In the genomic region with DNA sequence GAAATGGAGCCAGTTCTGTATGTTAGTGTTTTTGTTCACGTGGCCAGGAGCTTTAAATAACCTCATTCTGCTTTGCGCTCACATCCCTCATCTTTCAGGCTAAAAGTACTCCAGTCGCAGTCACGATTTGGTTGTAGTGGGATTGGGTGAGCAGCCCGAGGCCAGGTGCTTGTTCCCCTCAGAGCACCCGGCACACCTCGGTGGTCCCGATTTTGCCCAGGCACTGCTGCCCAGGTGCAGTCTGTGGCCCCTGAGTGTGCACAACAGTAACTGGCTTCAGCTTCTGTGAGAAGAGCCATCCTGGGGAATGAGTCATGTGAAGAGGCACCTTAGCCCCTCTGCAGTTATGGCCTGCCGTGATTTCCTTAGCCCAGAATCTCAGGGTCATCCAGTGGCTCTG, we compare ENCODE assay signal across 17 cellular contexts. TPM values are rescaled to one million over a fixed set of nuclear protein-coding genes. Genes with fewer than 3 reads are reported as not detected.
DNase-seq lines count a peak whose midpoint lies in the region; ATAC-seq and TF ChIP-seq lines count a peak whose summit lies in the region.
"Had no signal": no experiment of that assay in that cellular context is flagged by ENCODE, and none has a peak within 500 bp of the region (broad histone marks: within the 10 kb centered on the region; RNA-seq: fewer than 3 reads in every experiment).

No MANE protein-coding gene starts in this region.

- no peak overlapping the region for H3K4me3 Mint-ChIP-seq in glutamatergic neuron (ENCODE audit: unreplicated experiment)
- no peak overlapping the region for H3K4me3 Mint-ChIP-seq in CD8-positive, alpha-beta memory T cell
- H3K4me3 Mint-ChIP-seq: activated CD4-positive, alpha-beta T cell treated with anti-CD3 and anti-CD28 coated beads for 36 hours; CD8-positive, alpha-beta T cell; dendritic cell treated with granulocyte-macrophage colony-stimulating factor and Interleukin-4, amounts not matched to agents 40 ng/mL and 50 ng/mL, for 4 days; HFFc6 had no signal

- peaks cover 15% of the 10 kb centered on the region for H3K4me1 ChIP-seq in RWPE2 (ENCODE audit: insufficient read depth, poor library complexity, severe bottlenecking)
- peaks cover 32 to 54% (median 35%) of the 10 kb centered on the region in 4 donors for H3K4me1 ChIP-seq in esophagus muscularis mucosa
- peaks cover 0 to 16% of the 10 kb centered on the region in 2 donors for H3K4me1 ChIP-seq in muscle layer of duodenum (ENCODE audit: control insufficient read depth in 1 of 2, insufficient read depth in 2 of 2, low read length in 2 of 2)
- peaks cover 46 to 73% (median 69%) of the 10 kb centered on the region in 4 donors for H3K4me1 ChIP-seq in stomach
- no peaks in the 10 kb centered on the region for H3K4me1 ChIP-seq in CD8-positive, alpha-beta memory T cell (ENCODE audit: insufficient read depth, low read length)

- in situ Hi-C loops in KBM-7 (cut with MboI; ENCODE audit: low pct_unique_long_range_greater_than_20kb, low sequenced_read_pairs): no loop called here

- peak; percentile 43; the same call in 1 of the 3 replicates for ATAC-seq in RWPE2 (ENCODE audit: low read depth)
- ATAC-seq: activated CD4-positive, alpha-beta T cell treated with anti-CD3 and anti-CD28 coated beads for 36 hours; CD8-positive, alpha-beta T cell had no signal

- peaks cover 1% of the 10 kb centered on the region for H3K9me3 Mint-ChIP-seq in glutamatergic neuron (ENCODE audit: unreplicated experiment)
- H3K9me3 Mint-ChIP-seq in CD8-positive, alpha-beta memory T cell: no peaks in the 10 kb centered on the region
- H3K9me3 Mint-ChIP-seq: CD8-positive, alpha-beta T cell; dendritic cell treated with granulocyte-macrophage colony-stimulating factor and Interleukin-4, amounts not matched to agents 40 ng/mL and 50 ng/mL, for 4 days; HFFc6 had no signal

- CTCF ChIA-PET in CD8-positive, alpha-beta memory T cell (lab: Charles Lee): no interaction called here

- H3K4me3 ChIP-seq in RWPE2 (ENCODE audit: severe bottlenecking): no peak overlapping the region
- no peak overlapping the region for H3K4me3 ChIP-seq in esophagus muscularis mucosa
- no peak overlapping the region for H3K4me3 ChIP-seq in muscle layer of duodenum (ENCODE audit: low read depth in 1 of 2, low read length in 2 of 2)
- no peak overlapping the region for H3K4me3 ChIP-seq in stomach
- no peak overlapping the region for H3K4me3 ChIP-seq in CD8-positive, alpha-beta memory T cell (ENCODE audit: low read length)
- H3K4me3 ChIP-seq: lung, thoracic aorta had no signal

- no peak for TF ChIP-seq POLR2A in esophagus muscularis mucosa (IDR thresholded peaks at IDR 0.05; ENCODE audit: low read depth)
- no peak for TF ChIP-seq POLR2A in stomach (IDR thresholded peaks at IDR 0.05)

- no peaks in the 10 kb centered on the region for H3K36me3 Mint-ChIP-seq in glutamatergic neuron (ENCODE audit: unreplicated experiment)
- H3K36me3 Mint-ChIP-seq in CD8-positive, alpha-beta memory T cell: peaks cover 0 to 4% (median 0%) of the 10 kb centered on the region in 3 donors
- H3K36me3 Mint-ChIP-seq: CD8-positive, alpha-beta T cell had no signal

- H3K27me3 Mint-ChIP-seq in glutamatergic neuron (ENCODE audit: unreplicated experiment): no peaks in the 10 kb centered on the region
- peaks cover 0 to 1% of the 10 kb centered on the region in 2 donors for H3K27me3 Mint-ChIP-seq in CD8-positive, alpha-beta memory T cell
- H3K27me3 Mint-ChIP-seq: activated CD4-positive, alpha-beta T cell treated with anti-CD3 and anti-CD28 coated beads for 36 hours; dendritic cell treated with granulocyte-macrophage colony-stimulating factor and Interleukin-4, amounts not matched to agents 40 ng/mL and 50 ng/mL, for 4 days had no signal

- no peak overlapping the region for H3K27ac Mint-ChIP-seq in glutamatergic neuron (ENCODE audit: unreplicated experiment)
- H3K27ac Mint-ChIP-seq in CD8-positive, alpha-beta memory T cell: peak overlapping the region in 1 of 8 donors; percentile 74
- H3K27ac Mint-ChIP-seq: activated CD4-positive, alpha-beta T cell treated with anti-CD3 and anti-CD28 coated beads for 36 hours; CD8-positive, alpha-beta T cell; dendritic cell treated with granulocyte-macrophage colony-stimulating factor and Interleukin-4, amounts not matched to agents 40 ng/mL and 50 ng/mL, for 4 days; HFFc6 had no signal

- H3K36me3 ChIP-seq in RWPE2 (ENCODE audit: low read depth) (no peaks in the 10 kb centered on the region; the same call in 1 of the 2 replicates), esophagus muscularis mucosa (peaks cover 16 to 78% (median 55%) of the 10 kb centered on the region in 4 donors), muscle layer of duodenum (ENCODE audit: control insufficient read depth in 1 of 2, insufficient read depth in 2 of 2, low read length in 2 of 2) (peaks cover 16 to 29% of the 10 kb centered on the region in 2 donors), stomach (peaks cover 23 to 90% (median 70%) of the 10 kb centered on the region in 4 donors)
- H3K36me3 ChIP-seq in CD8-positive, alpha-beta memory T cell (ENCODE audit: insufficient read depth, low read length): no peaks in the 10 kb centered on the region

- TF ChIP-seq CTCF in RWPE2 (IDR thresholded peaks at IDR 0.05; ENCODE audit: poor library complexity, severe bottlenecking) (no peak), esophagus muscularis mucosa (IDR thresholded peaks at IDR 0.05) (no peak), stomach (IDR thresholded peaks at IDR 0.05) (no peak), glutamatergic neuron (IDR thresholded peaks at IDR 0.05; ENCODE audit: partially characterized antibody, unreplicated experiment) (no peak)

- intact Hi-C loops in esophagus muscularis mucosa (cut with DNase I): no loop called here
- intact Hi-C loops in stomach (cut with DNase I; ENCODE audit: low total_unique reads): no loop called here

- no peaks in the 10 kb centered on the region for H3K9me3 ChIP-seq in RWPE2 (ENCODE audit: severe bottlenecking)
- H3K9me3 ChIP-seq in esophagus muscularis mucosa: no peaks in the 10 kb centered on the region
- no peaks in the 10 kb centered on the region for H3K9me3 ChIP-seq in muscle layer of duodenum (ENCODE audit: control insufficient read depth in 1 of 2, low read length in 2 of 2)
- no peaks in the 10 kb centered on the region for H3K9me3 ChIP-seq in stomach
- no peaks in the 10 kb centered on the region for H3K9me3 ChIP-seq in CD8-positive, alpha-beta memory T cell (ENCODE audit: low read length)
- H3K9me3 ChIP-seq: thoracic aorta had no signal

- POLR2A ChIA-PET in CD8-positive, alpha-beta memory T cell (lab: Charles Lee): no interaction called here

- H3K27me3 ChIP-seq in RWPE2 (ENCODE audit: insufficient read depth, poor library complexity, severe bottlenecking): no peaks in the 10 kb centered on the region
- no peaks in the 10 kb centered on the region for H3K27me3 ChIP-seq in esophagus muscularis mucosa
- no peaks in the 10 kb centered on the region for H3K27me3 ChIP-seq in muscle layer of duodenum (ENCODE audit: low read depth, low read length)
- H3K27me3 ChIP-seq in stomach: no peaks in the 10 kb centered on the region
- H3K27me3 ChIP-seq in CD8-positive, alpha-beta memory T cell (ENCODE audit: insufficient read depth, low read length, poor library complexity, severe bottlenecking): no peaks in the 10 kb centered on the region

- H3K27ac ChIP-seq in RWPE2 (ENCODE audit: poor library complexity, severe bottlenecking): peak overlapping the region; percentile 30
- peak overlapping the region; percentile 49 to 82 (median 73) for H3K27ac ChIP-seq in esophagus muscularis mucosa (replicated peaks in 1 of 4)
- H3K27ac ChIP-seq in muscle layer of duodenum (ENCODE audit: low read length): peak overlapping the region; percentile 54
- peak overlapping the region in 4 of 5 donors; percentile 79 to 88 (median 86) for H3K27ac ChIP-seq in stomach
- no peak overlapping the region for H3K27ac ChIP-seq in CD8-positive, alpha-beta memory T cell (ENCODE audit: low read depth, low read length)
- H3K27ac ChIP-seq: thoracic aorta had no signal

- H3K4me1 Mint-ChIP-seq in glutamatergic neuron (ENCODE audit: low read depth, unreplicated experiment): peaks cover 2% of the 10 kb centered on the region
- no peaks in the 10 kb centered on the region for H3K4me1 Mint-ChIP-seq in CD8-positive, alpha-beta memory T cell
- H3K4me1 Mint-ChIP-seq: activated CD4-positive, alpha-beta T cell treated with anti-CD3 and anti-CD28 coated beads for 36 hours had no signal

- WGBS in esophagus muscularis mucosa: 85% methylated on average over 6 of the region's 9 CpGs
- 80 to 89% (median 82%) methylated on average over 9 of the region's 9 CpGs for WGBS in stomach, 5 donors

- no peak for TF ChIP-seq EP300 in esophagus muscularis mucosa (IDR thresholded peaks at IDR 0.05)
- TF ChIP-seq EP300 in stomach (IDR thresholded peaks at IDR 0.05): no peak

- DNase-seq in RWPE2 (ENCODE audit: low spot score) (no peak), esophagus muscularis mucosa (ENCODE audit: extremely low spot score) (no peak), stomach (no peak), glutamatergic neuron (no peak), KBM-7 (no peak), NCI-H1105 treated with DMSO at 0.1 percent for 48 hours (lab: John Stamatoyannopoulos, UW) (no peak)
- DNase-seq in CD8-positive, alpha-beta memory T cell: no peak
- DNase-seq: activated CD4-positive, alpha-beta T cell treated with anti-CD3 and anti-CD28 coated beads for 36 hours; CD8-positive, alpha-beta T cell; HFFc6; NCI-H1092; NCI-H510A treated with DMSO at 0.1 percent for 48 hours; stimulated activated CD4-positive, alpha-beta T cell treated with anti-CD3 and anti-CD28 coated beads, Interleukin-15, amount 100 ng/mL, for 24 hours had no signal

RNA-seq across cellular contexts. Expression of a gene that starts 33.2 kb away (rescaled TPM):
- 100 to 1,000 TPM in 3 of 4 donors, 10 to 100 TPM in 1; 90.1 to 317 (median 165) TPM for total RNA-seq in esophagus muscularis mucosa
- 100 to 1,000 TPM in 3 of 5 donors, 10 to 100 TPM in 2; 75.2 to 263 (median 138) TPM for total RNA-seq in stomach
- polyA plus RNA-seq in stomach: 10 to 100 TPM; 61.0 to 79.9 (median 64.5) TPM
- 103 TPM for total RNA-seq in glutamatergic neuron (ENCODE audit: unreplicated experiment)
- total RNA-seq in CD8-positive, alpha-beta memory T cell: 10 to 100 TPM; 13.3 to 14.0 TPM
- polyA plus RNA-seq in CD8-positive, alpha-beta memory T cell: 6.2 TPM
